ENCODE assay signal across 15 cellular contexts in genomic region chr11:74672332-74672955, GRCh38. TPM values are rescaled to one million over a fixed set of nuclear protein-coding genes. Genes with fewer than 3 reads are reported as not detected.
DNase-seq lines count a peak whose midpoint lies in the region; ATAC-seq and TF ChIP-seq lines count a peak whose summit lies in the region.
"Had no signal": no experiment of that assay in that cellular context is flagged by ENCODE, and none has a peak within 500 bp of the region (broad histone marks: within the 10 kb centered on the region; RNA-seq: fewer than 3 reads in every experiment).

No MANE protein-coding gene starts in this region.

- no peak for TF ChIP-seq CTCF in fibroblast of villous mesenchyme (IDR thresholded peaks at IDR 0.05; ENCODE audit: insufficient read depth, low read depth, low read length)
- TF ChIP-seq CTCF in retinal pigment epithelial cell (conservative IDR thresholded peaks at IDR 0.05; ENCODE audit: low read depth, low read length) = peak; percentile 1

- DNase-seq in EH (ENCODE audit: low read depth) = peak; percentile 59
- DNase-seq in amniotic epithelial cell (ENCODE audit: low read depth) = peak; percentile 33
- DNase-seq in fibroblast of villous mesenchyme (ENCODE audit: low read depth) = peak; percentile 46
- DNase-seq in retinal pigment epithelial cell (ENCODE audit: low read depth) = no peak
- no peak for DNase-seq in activated effector memory CD4-positive, alpha-beta T cell treated with anti-CD3 and anti-CD28 coated beads, Interleukin-2, amount 50 U/mL, for 16 hours
- no peak for DNase-seq in COLO668 (lab: John Stamatoyannopoulos, UW; ENCODE audit: unreplicated experiment)
- DNase-seq: activated B cell treated with CpG ODN at 0.5 μM for 24 hours; CD4-positive, alpha-beta T cell; cortex of kidney; NCI-H345; stimulated activated CD4-positive, alpha-beta T cell treated with anti-CD3 and anti-CD28 coated beads, Interleukin-1b, Interleukin-23, amount 100 ng/mL, for 48 hours had no signal

- H3K4me3 ChIP-seq in fibroblast of villous mesenchyme (ENCODE audit: low read depth, low read length) (no peak overlapping the region), retinal pigment epithelial cell (ENCODE audit: low read length) (no peak overlapping the region)

- ATAC-seq in HG02885 (IDR thresholded peaks at IDR 0.05; ENCODE audit: poor library complexity, unreplicated experiment) = no peak
- ATAC-seq in HG02571 (IDR thresholded peaks at IDR 0.05; ENCODE audit: unreplicated experiment) = no peak

RNA-seq across cellular contexts. Expression of gene CHRDL2, which starts 58.8 kb away (rescaled TPM):
- total RNA-seq in fibroblast of villous mesenchyme = not detected in 2 replicates
- total RNA-seq: activated B cell treated with CpG ODN at 0.5 μM for 24 hours; activated T-helper 1 cell treated with anti-CD3 and anti-CD28 coated beads, Interleukin-12 subunit alpha, Interleukin-12 subunit beta, Interleukin-2, Interleukin-4 antibody, amounts not matched to agents 30 ng/mL and 10 ng/mL and 1 ng/mL, durations not matched to agents 14 hours and 24 hours and 36 hours; CD4-positive, alpha-beta T cell; natural killer cell treated with Interleukin-12 subunit alpha and Interleukin-12 subunit beta and Interleukin-15 and Interleukin-18, amount 100 ng/mL, for 72 hours had no signal

Comparison
In these comparisons a context has a peak if more than half of its experiments do, and no peak if none do; other contexts are left out.
1. DNase-seq: peak in EH (single experiment), amniotic epithelial cell (single experiment) and fibroblast of villous mesenchyme (single experiment); none in retinal pigment epithelial cell (single experiment), activated effector memory CD4-positive, alpha-beta T cell treated with anti-CD3 and anti-CD28 coated beads, Interleukin-2, amount 50 U/mL, for 16 hours (single experiment) and COLO668 (single experiment).